In the genomic region with DNA sequence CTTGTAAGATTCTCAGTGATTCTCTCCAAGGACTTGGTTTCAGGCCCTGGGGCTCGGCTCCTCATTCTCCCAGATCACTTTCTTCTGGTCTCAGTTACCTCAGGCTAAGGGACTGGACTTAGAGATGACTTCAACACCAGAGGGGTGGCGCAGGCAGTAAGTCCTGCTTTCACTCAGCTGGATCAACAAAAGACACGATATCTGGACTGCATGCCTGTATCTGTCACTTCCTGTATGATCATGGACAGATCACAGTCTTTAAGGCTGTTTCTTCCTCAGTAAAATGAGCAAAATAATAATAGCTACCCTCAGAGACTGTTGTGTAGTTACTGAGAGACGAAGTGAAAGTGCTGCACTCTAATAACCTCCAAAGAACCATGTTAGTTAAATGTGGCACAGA, we compare ENCODE assay signal across 9 cellular contexts. TPM values are rescaled to one million over a fixed set of nuclear protein-coding genes. Genes with fewer than 3 reads are reported as not detected.
DNase-seq lines count a peak whose midpoint lies in the region; ATAC-seq, FAIRE-seq and TF ChIP-seq lines count a peak whose summit lies in the region.
"Had no signal": no experiment of that assay in that cellular context is flagged by ENCODE, and none has a peak within 500 bp of the region (broad histone marks: within the 10 kb centered on the region; RNA-seq: fewer than 3 reads in every experiment).

No MANE protein-coding gene starts in this region.

- H3K4me1 ChIP-seq in sigmoid colon: peaks cover 0 to 7% (median 0%) of the 10 kb centered on the region in 4 donors

- ATAC-seq in HG03039 (IDR thresholded peaks at IDR 0.05; ENCODE audit: unreplicated experiment) (peak; percentile 47), HG02938 (IDR thresholded peaks at IDR 0.05; ENCODE audit: unreplicated experiment) (no peak), GM21447 (IDR thresholded peaks at IDR 0.05; ENCODE audit: unreplicated experiment) (no peak), HG02870 (IDR thresholded peaks at IDR 0.05; ENCODE audit: unreplicated experiment) (no peak)
- ATAC-seq in central memory CD8-positive, alpha-beta T cell (replicated peaks; ENCODE audit: extremely low read depth, poor library complexity, severe bottlenecking): peak; percentile 35

- WGBS in sigmoid colon, 2 donors: 46 to 51% methylated on average over 4 of the region's 4 CpGs

- no peak overlapping the region for H3K27ac Mint-ChIP-seq in central memory CD8-positive, alpha-beta T cell (ENCODE audit: low read depth)

- no peak for TF ChIP-seq POLR2A in sigmoid colon (IDR thresholded peaks at IDR 0.05)

- no peak for TF ChIP-seq EP300 in sigmoid colon (IDR thresholded peaks at IDR 0.05)

- no peaks in the 10 kb centered on the region for H3K36me3 ChIP-seq in sigmoid colon

- peaks cover 19% of the 10 kb centered on the region for H3K4me1 Mint-ChIP-seq in central memory CD8-positive, alpha-beta T cell

- H3K27ac ChIP-seq in sigmoid colon: peak overlapping the region in 3 of 4 donors; percentile 5 to 63 (median 53)

- no peaks in the 10 kb centered on the region for H3K9me3 Mint-ChIP-seq in central memory CD8-positive, alpha-beta T cell

- no peak for TF ChIP-seq CTCF in sigmoid colon (IDR thresholded peaks at IDR 0.05)

- FAIRE-seq in GM18507 (lab: Jason Lieb, UNC): peak; percentile 86

- intact Hi-C loops in sigmoid colon (cut with DNase I): no loop called here

- H3K27me3 Mint-ChIP-seq in central memory CD8-positive, alpha-beta T cell: no peaks in the 10 kb centered on the region

- H3K4me3 ChIP-seq in sigmoid colon: no peak overlapping the region

- H3K4me3 Mint-ChIP-seq in central memory CD8-positive, alpha-beta T cell: no peak overlapping the region

- H3K36me3 Mint-ChIP-seq in central memory CD8-positive, alpha-beta T cell (ENCODE audit: insufficient read depth): no peaks in the 10 kb centered on the region

- H3K9me3 ChIP-seq in sigmoid colon: no peaks in the 10 kb centered on the region

- DNase-seq in GM18507 (ENCODE audit: extremely low spot score, insufficient read length, low read depth) (no peak), sigmoid colon (no peak), T1000 (lab: John Stamatoyannopoulos, UW) (no peak)
- no peak for DNase-seq in central memory CD8-positive, alpha-beta T cell (ENCODE audit: low spot score in 2 of 2)
- DNase-seq: NCI-H526 treated with DMSO at 0.1 percent for 48 hours had no signal

- no peaks in the 10 kb centered on the region for H3K27me3 ChIP-seq in sigmoid colon

RNA-seq across cellular contexts. Expression of a gene that starts 19.5 kb away (rescaled TPM):
- not detected for total RNA-seq in sigmoid colon
- 1 to 10 TPM in 1 of 3 donors, under 1 TPM in 2; 0.60 to 6.5 (median 0.69) TPM for polyA plus RNA-seq in sigmoid colon

RNA-seq across cellular contexts. Expression of a gene that starts 59.6 kb away (rescaled TPM):
- 1 to 10 TPM; 1.4 to 5.0 (median 3.9) TPM for total RNA-seq in sigmoid colon
- 1 to 10 TPM in 1 of 3 donors, under 1 TPM in 2; 0.60 to 1.5 (median 0.69) TPM for polyA plus RNA-seq in sigmoid colon

Comparison
In these comparisons a context has a peak if more than half of its experiments do, and no peak if none do; other contexts are left out.
1. ATAC-seq: peak in HG03039 (single experiment) and central memory CD8-positive, alpha-beta T cell (single experiment); none in HG02938 (single experiment), GM21447 (single experiment) and HG02870 (single experiment).